ENCODE assay signal across 13 cellular contexts in the genomic region with DNA sequence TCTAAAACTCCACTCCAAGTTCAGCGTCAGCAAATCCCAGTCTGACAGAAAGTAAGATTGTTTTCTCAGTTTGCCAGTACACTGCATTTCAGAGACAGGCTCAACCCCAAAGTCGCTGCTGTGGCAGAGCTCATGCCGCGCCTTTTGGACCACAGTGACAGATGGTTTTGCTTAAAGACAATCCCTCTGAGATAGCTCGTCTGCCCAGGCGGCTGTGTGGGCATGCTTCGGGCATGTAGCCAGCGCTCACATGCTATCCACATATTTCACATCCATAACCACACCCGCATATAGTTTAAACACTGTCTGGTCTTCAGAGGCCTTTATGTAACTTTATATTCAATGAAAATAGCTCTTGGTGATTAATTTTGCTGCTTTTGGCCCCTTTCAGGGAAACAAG. TPM values are rescaled to one million over a fixed set of nuclear protein-coding genes. Genes with fewer than 3 reads are reported as not detected.
DNase-seq lines count a peak whose midpoint lies in the region; ATAC-seq and TF ChIP-seq lines count a peak whose summit lies in the region.
"Had no signal": no experiment of that assay in that cellular context is flagged by ENCODE, and none has a peak within 500 bp of the region (broad histone marks: within the 10 kb centered on the region; RNA-seq: fewer than 3 reads in every experiment).

No MANE protein-coding gene starts in this region.

- H3K27ac ChIP-seq in CD4-positive, alpha-beta memory T cell (ENCODE audit: low read depth, low read length), result no peak overlapping the region
- peak overlapping the region in 1 of 4 donors; percentile 22 for H3K27ac ChIP-seq in tibial nerve
- H3K27ac ChIP-seq: C4-2B had no signal

- 27 to 38% methylated on average over 9 of the region's 9 CpGs for WGBS in tibial nerve, 2 donors

- CTCF ChIA-PET in CD4-positive, alpha-beta memory T cell (lab: Charles Lee; ENCODE audit: partially characterized antibody), result no interaction called here

- TF ChIP-seq CTCF in epithelial cell of esophagus (IDR thresholded peaks at IDR 0.05; ENCODE audit: insufficient read depth, low read depth, low read length, missing control alignments) (no peak), tibial nerve (IDR thresholded peaks at IDR 0.05) (no peak)

- TF ChIP-seq POLR2A in tibial nerve (IDR thresholded peaks at IDR 0.05), result no peak

- H3K36me3 ChIP-seq in CD4-positive, alpha-beta memory T cell (ENCODE audit: insufficient read depth, low read length), result no peaks in the 10 kb centered on the region
- H3K36me3 ChIP-seq in tibial nerve, result no peaks in the 10 kb centered on the region

- H3K4me1 ChIP-seq in CD4-positive, alpha-beta memory T cell (ENCODE audit: insufficient read depth, low read length), result no peaks in the 10 kb centered on the region
- peaks cover 0 to 10% (median 0%) of the 10 kb centered on the region in 4 donors for H3K4me1 ChIP-seq in tibial nerve

- no peak overlapping the region for H3K4me3 Mint-ChIP-seq in CD4-positive, alpha-beta memory T cell
- H3K4me3 Mint-ChIP-seq: activated naive CD4-positive, alpha-beta T cell treated with anti-CD3 and anti-CD28 coated beads, Interleukin-2, amount 50 U/mL, for 24 hours had no signal

- no peak overlapping the region for H3K4me3 ChIP-seq in epithelial cell of esophagus (ENCODE audit: low read length)
- no peak overlapping the region for H3K4me3 ChIP-seq in CD4-positive, alpha-beta memory T cell (ENCODE audit: low read length in 2 of 2)
- H3K4me3 ChIP-seq in tibial nerve, result no peak overlapping the region

- no peaks in the 10 kb centered on the region for H3K9me3 ChIP-seq in CD4-positive, alpha-beta memory T cell (ENCODE audit: control insufficient read depth in 1 of 2, low read length in 2 of 2)
- no peaks in the 10 kb centered on the region for H3K9me3 ChIP-seq in tibial nerve

- DNase-seq in CD1c-positive myeloid dendritic cell (ENCODE audit: extremely low spot score) (peak; percentile 5), NCI-H446 treated with DMSO at 0.1 percent for 48 hours (lab: John Stamatoyannopoulos, UW) (peak; percentile 80), epithelial cell of esophagus (ENCODE audit: low read depth) (peak; percentile 85), sciatic nerve (ENCODE audit: low spot score) (no peak), DMS153 (lab: John Stamatoyannopoulos, UW) (no peak), Right ventricle myocardium superior (no peak), tibial nerve (ENCODE audit: low spot score in 2 of 2) (no peak)
- DNase-seq in CD4-positive, alpha-beta memory T cell, result no peak
- DNase-seq: Kasumi-1, left colon, T1000 had no signal

- intact Hi-C loops in sciatic nerve (cut with DNase I) (no loop called here), Right ventricle myocardium superior (cut with DNase I) (no loop called here)
- intact Hi-C loops in CD4-positive, alpha-beta memory T cell (cut with micrococcal nuclease), result no loop called here

- ATAC-seq in sciatic nerve (peak; percentile 27), Right ventricle myocardium superior (ENCODE audit: poor library complexity) (no peak)
- ATAC-seq: left colon had no signal

- H3K36me3 Mint-ChIP-seq in CD4-positive, alpha-beta memory T cell, result no peaks in the 10 kb centered on the region
- H3K36me3 Mint-ChIP-seq: activated naive CD4-positive, alpha-beta T cell treated with anti-CD3 and anti-CD28 coated beads, Interleukin-2, amount 50 U/mL, for 24 hours had no signal

- peaks cover 4% of the 10 kb centered on the region for H3K27me3 ChIP-seq in CD4-positive, alpha-beta memory T cell (ENCODE audit: insufficient read depth, low read length)
- no peaks in the 10 kb centered on the region for H3K27me3 ChIP-seq in tibial nerve

- H3K27me3 Mint-ChIP-seq in CD4-positive, alpha-beta memory T cell, result peaks cover 7 to 25% of the 10 kb centered on the region in 2 donors

- no peaks in the 10 kb centered on the region for H3K4me1 Mint-ChIP-seq in CD4-positive, alpha-beta memory T cell
- H3K4me1 Mint-ChIP-seq: activated naive CD4-positive, alpha-beta T cell treated with anti-CD3 and anti-CD28 coated beads, Interleukin-2, amount 50 U/mL, for 24 hours had no signal

- POLR2A ChIA-PET in CD4-positive, alpha-beta memory T cell (lab: Charles Lee; ENCODE audit: partially characterized antibody), result no interaction called here

- H3K9me3 Mint-ChIP-seq in CD4-positive, alpha-beta memory T cell, result no peaks in the 10 kb centered on the region
- H3K9me3 Mint-ChIP-seq: activated naive CD4-positive, alpha-beta T cell treated with anti-CD3 and anti-CD28 coated beads, Interleukin-2, amount 50 U/mL, for 24 hours had no signal

- H3K27ac Mint-ChIP-seq in CD4-positive, alpha-beta memory T cell, result no peak overlapping the region
- H3K27ac Mint-ChIP-seq: activated naive CD4-positive, alpha-beta T cell treated with anti-CD3 and anti-CD28 coated beads, Interleukin-2, amount 50 U/mL, for 24 hours had no signal

- no peak for TF ChIP-seq EP300 in tibial nerve (IDR thresholded peaks at IDR 0.05)

RNA-seq across cellular contexts. Expression of a gene that starts 14.7 kb away (rescaled TPM):
- total RNA-seq in sciatic nerve (48.3 TPM), Right ventricle myocardium superior (24.3 TPM), tibial nerve (100 to 1,000 TPM in 3 of 4 donors, 10 to 100 TPM in 1; 93.6 to 174 (median 113) TPM)
- total RNA-seq in CD4-positive, alpha-beta memory T cell, result under 1 TPM; 0.50 to 0.52 TPM
- polyA plus RNA-seq in CD4-positive, alpha-beta memory T cell, result not detected

Comparison
In these comparisons a context has a peak if more than half of its experiments do, and no peak if none do; other contexts are left out.
1. DNase-seq: peak in CD1c-positive myeloid dendritic cell (single experiment), NCI-H446 treated with DMSO at 0.1 percent for 48 hours (single experiment) and epithelial cell of esophagus (single experiment); none in sciatic nerve (single experiment), DMS153 (single experiment), CD4-positive, alpha-beta memory T cell (0 of 5), Right ventricle myocardium superior (single experiment) and tibial nerve (0 of 2).
2. RNA of a gene that starts 14.7 kb away (total RNA-seq): 93.6 to 174 TPM in tibial nerve, 48.3 TPM in sciatic nerve (single experiment) and 24.3 TPM in Right ventricle myocardium superior (single experiment); 0.50 to 0.52 TPM in CD4-positive, alpha-beta memory T cell; every median in the first group is over 10 times any median in the second.